ENCODE assay signal across 2 cellular contexts in genomic region chr6:158799051-158799792, GRCh38.
TF ChIP-seq lines count a peak whose summit lies in the region.

No MANE protein-coding gene starts in this region.

TF ChIP-seq in K562, 482 proteins besides CTCF, POLR2A, EP300 and RAD21:
- TF ChIP-seq NFIC (IDR thresholded peaks at IDR 0.05) (peak; percentile 79), THRB (CRISPR knock-in tag; conservative IDR thresholded peaks at IDR 0.05) (no peak), PHTF2 (CRISPR knock-in tag; IDR thresholded peaks at IDR 0.05) (no peak), CLOCK (CRISPR knock-in tag; IDR thresholded peaks at IDR 0.05; ENCODE audit: borderline replicate concordance) (no peak), MEIS2 (IDR thresholded peaks at IDR 0.05; ENCODE audit: partially characterized antibody) (peak; percentile 77), PBX2 (CRISPR knock-in tag; IDR thresholded peaks at IDR 0.05; ENCODE audit: low read depth) (no peak), PBX2 (tag; conservative IDR thresholded peaks at IDR 0.05; ENCODE audit: low read depth) (peak; percentile 84)

TF ChIP-seq in HepG2, 621 proteins besides CTCF, POLR2A, EP300 and RAD21 (continues in another document):
- TF ChIP-seq MYPOP (CRISPR knock-in tag; IDR thresholded peaks at IDR 0.05) (no peak), ZBTB7A (CRISPR knock-in tag; IDR thresholded peaks at IDR 0.05) (no peak), ZNF670 (CRISPR knock-in tag; IDR thresholded peaks at IDR 0.05; ENCODE audit: borderline replicate concordance) (no peak), ZFP62 (CRISPR knock-in tag; IDR thresholded peaks at IDR 0.05) (no peak), PHF20 (CRISPR knock-in tag; IDR thresholded peaks at IDR 0.05) (no peak), ZNF709 (CRISPR knock-in tag; IDR thresholded peaks at IDR 0.05) (no peak), PREB (CRISPR knock-in tag; IDR thresholded peaks at IDR 0.05) (no peak), SMC3 (IDR thresholded peaks at IDR 0.05; ENCODE audit: low read length) (no peak; the same call in 1 of the 2 replicates), MIER3 (CRISPR knock-in tag; IDR thresholded peaks at IDR 0.05; ENCODE audit: borderline replicate concordance) (peak; percentile 64; the same call in 1 of the 2 replicates), ZNF784 (CRISPR knock-in tag; IDR thresholded peaks at IDR 0.05; ENCODE audit: borderline replicate concordance) (no peak), ZNF574 (CRISPR knock-in tag; IDR thresholded peaks at IDR 0.05) (no peak), MTERF4 (CRISPR knock-in tag; IDR thresholded peaks at IDR 0.05) (0 out of 2 replicates have a peak, but pooled peaks have one; percentile 34), MAX (IDR thresholded peaks at IDR 0.05) (peak; percentile 55), CERS6 (CRISPR knock-in tag; IDR thresholded peaks at IDR 0.05) (no peak), HMG20A (CRISPR knock-in tag; IDR thresholded peaks at IDR 0.05; ENCODE audit: borderline replicate concordance) (peak; percentile 33; the same call in 1 of the 2 replicates), GABPB1 (CRISPR knock-in tag; IDR thresholded peaks at IDR 0.05) (peak; percentile 35), ZNF639 (CRISPR knock-in tag; conservative IDR thresholded peaks at IDR 0.05) (no peak), SALL1 (CRISPR knock-in tag; IDR thresholded peaks at IDR 0.05) (peak; percentile 82), ZNF687 (CRISPR knock-in tag; IDR thresholded peaks at IDR 0.05) (no peak; the same call in 1 of the 2 replicates), RARA (CRISPR knock-in tag; IDR thresholded peaks at IDR 0.05) (peak; percentile 87), POGZ (CRISPR knock-in tag; IDR thresholded peaks at IDR 0.05) (peak; percentile 83), PRMT3 (CRISPR knock-in tag; IDR thresholded peaks at IDR 0.05; ENCODE audit: borderline replicate concordance, low read depth) (no peak), LCORL (IDR thresholded peaks at IDR 0.05) (no peak), LCORL (CRISPR knock-in tag; IDR thresholded peaks at IDR 0.05) (peak; percentile 76), HIC2 (CRISPR knock-in tag; IDR thresholded peaks at IDR 0.05; ENCODE audit: low read depth) (peak; percentile 89), ZNF772 (CRISPR knock-in tag; IDR thresholded peaks at IDR 0.05) (no peak), ZNF776 (CRISPR knock-in tag; IDR thresholded peaks at IDR 0.05) (no peak), NFIB (CRISPR knock-in tag; IDR thresholded peaks at IDR 0.05; ENCODE audit: borderline replicate concordance) (no peak), ZNF564 (CRISPR knock-in tag; IDR thresholded peaks at IDR 0.05) (no peak), TEF (CRISPR knock-in tag; IDR thresholded peaks at IDR 0.05) (no peak), GLI4 (CRISPR knock-in tag; IDR thresholded peaks at IDR 0.05; ENCODE audit: borderline replicate concordance) (no peak), KDM1A (CRISPR knock-in tag; IDR thresholded peaks at IDR 0.05) (0 out of 2 replicates have a peak, but pooled peaks have one; percentile 21), KAT8 (CRISPR knock-in tag; IDR thresholded peaks at IDR 0.05) (peak; percentile 38; the same call in 1 of the 2 replicates), ZFY (CRISPR knock-in tag; IDR thresholded peaks at IDR 0.05) (no peak), ZNF710 (CRISPR knock-in tag; IDR thresholded peaks at IDR 0.05; ENCODE audit: borderline replicate concordance) (no peak), FOXA3 (CRISPR knock-in tag; IDR thresholded peaks at IDR 0.05) (peak; percentile 92), ZNF260 (CRISPR knock-in tag; IDR thresholded peaks at IDR 0.05; ENCODE audit: borderline replicate concordance, low read depth) (no peak), ZBTB3 (CRISPR knock-in tag; IDR thresholded peaks at IDR 0.05; ENCODE audit: borderline replicate concordance, low read depth) (no peak), ZNF350 (CRISPR knock-in tag; IDR thresholded peaks at IDR 0.05; ENCODE audit: borderline replicate concordance, low read depth) (no peak)
